1 cellular context compared by ENCODE assay signal in the genomic region with DNA sequence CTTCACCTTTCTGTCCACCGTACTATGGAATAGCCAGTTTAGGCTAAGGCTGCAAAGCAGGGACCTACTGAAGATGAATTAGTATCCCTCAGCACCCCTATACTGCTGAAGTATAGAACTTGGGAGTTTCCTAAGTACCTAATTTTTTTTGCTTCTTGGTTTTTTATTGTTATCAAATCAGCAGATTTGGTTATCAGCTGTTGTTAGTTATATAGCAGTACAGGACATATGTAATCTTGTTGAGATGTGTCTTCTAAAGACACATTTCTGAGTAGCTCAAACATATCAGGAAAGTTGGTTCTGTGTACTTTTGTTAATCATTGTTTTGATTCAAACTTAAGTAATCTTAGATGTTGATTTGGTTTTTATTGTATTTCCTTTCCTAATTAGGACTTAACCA.
TF ChIP-seq lines count a peak whose summit lies in the region.

No MANE protein-coding gene starts in this region.

TF ChIP-seq in H1, 55 proteins besides CTCF, POLR2A, EP300 and RAD21:
- TF ChIP-seq SP2 (IDR thresholded peaks at IDR 0.05; ENCODE audit: low read length) (no peak), KDM1A (IDR thresholded peaks at IDR 0.05; ENCODE audit: borderline replicate concordance, low read length) (no peak), KDM5A (IDR thresholded peaks at IDR 0.05; ENCODE audit: low read length) (no peak), GABPA (IDR thresholded peaks at IDR 0.05; ENCODE audit: borderline replicate concordance, insufficient read depth, low read length) (no peak), YY1 (IDR thresholded peaks at IDR 0.05; ENCODE audit: low read depth, low read length) (no peak), RFX5 (IDR thresholded peaks at IDR 0.05; ENCODE audit: borderline replicate concordance, low read depth, low read length) (no peak)
- TF ChIP-seq, protein P1, sequence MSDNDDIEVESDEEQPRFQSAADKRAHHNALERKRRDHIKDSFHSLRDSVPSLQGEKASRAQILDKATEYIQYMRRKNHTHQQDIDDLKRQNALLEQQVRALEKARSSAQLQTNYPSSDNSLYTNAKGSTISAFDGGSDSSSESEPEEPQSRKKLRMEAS (IDR thresholded peaks at IDR 0.05), result no peak
